22 cellular contexts compared by ENCODE assay signal in the genomic region with DNA sequence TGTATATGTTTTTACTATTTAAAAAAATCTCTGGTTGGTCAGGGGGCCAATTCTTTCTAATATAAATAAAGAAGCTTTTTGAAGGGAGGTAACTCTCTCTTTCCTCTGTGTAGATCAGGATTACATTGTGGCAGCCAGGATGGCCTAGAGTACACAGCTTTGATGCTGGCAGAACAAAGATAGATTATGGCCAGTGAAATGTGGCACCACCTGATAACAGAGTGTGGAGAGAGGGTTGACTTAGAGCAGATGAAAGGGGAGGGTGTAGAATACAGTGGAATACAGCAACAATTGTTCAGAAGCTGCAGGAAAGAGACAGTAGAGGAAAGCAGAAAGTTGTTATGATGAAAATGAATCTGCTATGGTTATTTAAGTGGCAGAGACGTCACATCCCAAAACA.
"Had no signal": no experiment of that assay in that cellular context is flagged by ENCODE, and none has a peak within 500 bp of the region (broad histone marks: within the 10 kb centered on the region; RNA-seq: fewer than 3 reads in every experiment).

No MANE protein-coding gene starts in this region.

- DNase-seq: colonic mucosa; effector CD8-positive, alpha-beta T cell; endodermal cell; foreskin keratinocyte; heart left ventricle; hippocampal formation; left cardiac atrium; left lung; naive thymus-derived CD8-positive, alpha-beta T cell; nephron progenitor cell; nucleus accumbens; psoas muscle; right cardiac atrium; sigmoid colon; spleen; stimulated activated CD4-positive, alpha-beta T cell treated with anti-CD3 and anti-CD28 coated beads, Interleukin-4, amount 100 ng/mL, for 4 hours; stimulated activated naive CD8-positive, alpha-beta T cell treated with anti-CD3 and anti-CD28 coated beads, Interleukin-15, Interleukin-2, amounts not matched to agents 100 U/mL and 50 U/mL, for 24 hours; substantia nigra; testis; tibial artery had no signal

- ATAC-seq: foreskin keratinocyte; gastroesophageal sphincter; left lung; naive thymus-derived CD8-positive, alpha-beta T cell; psoas muscle; stimulated activated memory B cell treated with anti-CD40 and anti-IgM and Interleukin-4, amounts not matched to agents 10 μg/mL and 1 μg/mL and 100 μg/mL, for 72 hours; stimulated activated naive CD8-positive, alpha-beta T cell treated with anti-CD3 and anti-CD28 coated beads, Interleukin-15, Interleukin-2, amounts not matched to agents 100 U/mL and 50 U/mL, for 24 hours had no signal
